Comparison of ENCODE assay signal across 20 cellular contexts in the genomic region with DNA sequence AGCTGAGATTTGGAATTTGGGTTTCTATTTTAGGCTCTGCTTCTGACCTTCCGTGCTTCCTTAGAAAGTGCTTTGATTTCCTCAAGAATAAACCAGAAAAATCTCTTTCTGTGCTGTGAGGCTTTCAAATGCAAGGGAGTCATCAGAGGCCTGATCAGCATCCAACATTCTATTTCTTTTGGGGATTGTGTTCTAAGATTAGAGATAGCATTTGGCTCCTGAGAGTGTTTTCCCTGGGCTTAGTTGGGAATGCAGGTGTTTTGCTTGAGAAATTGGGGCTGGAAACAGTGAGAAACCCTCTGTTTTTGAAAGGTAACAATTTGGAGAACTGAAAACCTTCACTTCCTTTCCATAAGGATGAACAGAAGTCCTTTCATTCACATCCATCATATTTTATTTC.
DNase-seq lines count a peak whose midpoint lies in the region; ATAC-seq and TF ChIP-seq lines count a peak whose summit lies in the region.
"Had no signal": no experiment of that assay in that cellular context is flagged by ENCODE, and none has a peak within 500 bp of the region (broad histone marks: within the 10 kb centered on the region; RNA-seq: fewer than 3 reads in every experiment).

No MANE protein-coding gene starts in this region.

- no peak overlapping the region for H2BK120ac ChIP-seq in mesendoderm (ENCODE audit: low read depth, low read length)

- H3K9ac ChIP-seq in mesendoderm (ENCODE audit: low read length), result no peak overlapping the region

- H3K27ac ChIP-seq in cardiac muscle cell (peak overlapping the region; percentile 91), angular gyrus (ENCODE audit: low read depth, low read length) (peak overlapping the region; percentile 62), mesendoderm (ENCODE audit: low read depth, low read length) (no peak overlapping the region)
- H3K27ac ChIP-seq: WERI-Rb-1 had no signal

- no peaks in the 10 kb centered on the region for H3K79me1 ChIP-seq in mesendoderm (ENCODE audit: low read length)

- H3K18ac ChIP-seq in mesendoderm (ENCODE audit: low read length), result no peak overlapping the region

- ATAC-seq in left cardiac atrium, result no peak
- ATAC-seq: natural killer cell; stimulated activated naive CD8-positive, alpha-beta T cell treated with anti-CD3 and anti-CD28 coated beads, Interleukin-15, amount 100 ng/mL, for 72 hours had no signal

- H3K4me1 ChIP-seq in cardiac muscle cell (ENCODE audit: low read depth), result peaks cover 66% of the 10 kb centered on the region
- peaks cover 16% of the 10 kb centered on the region for H3K4me1 ChIP-seq in mesendoderm (ENCODE audit: control insufficient read depth, low read depth, low read length)

- no peak overlapping the region for H3K4ac ChIP-seq in mesendoderm (ENCODE audit: low read depth, low read length)

- no peak overlapping the region for H2BK5ac ChIP-seq in mesendoderm (ENCODE audit: low read length)

- intact Hi-C loops in left cardiac atrium (cut with DNase I), result no loop called here

- H3K79me2 ChIP-seq in mesendoderm (ENCODE audit: control insufficient read depth, insufficient read depth, low read length), result no peaks in the 10 kb centered on the region

- H2AK5ac ChIP-seq in mesendoderm (ENCODE audit: low read length), result no peak overlapping the region

- WGBS in mesendoderm (ENCODE audit: extremely low coverage, insufficient coverage, low lambda C conversion rate), result no CpG with 5 or more reads among the region's 1 CpG

- H3K4me3 ChIP-seq in cardiac muscle cell (no peak overlapping the region), mesendoderm (ENCODE audit: low read length) (no peak overlapping the region)

- H3K9me3 ChIP-seq in cardiac muscle cell (ENCODE audit: low read depth), result no peaks in the 10 kb centered on the region

- no peak overlapping the region for H3K23ac ChIP-seq in mesendoderm (ENCODE audit: low read length)

- peak overlapping the region; percentile 27 for H2BK15ac ChIP-seq in mesendoderm (replicated peaks; ENCODE audit: low read depth)

- no peaks in the 10 kb centered on the region for H3K36me3 ChIP-seq in cardiac muscle cell
- no peaks in the 10 kb centered on the region for H3K36me3 ChIP-seq in mesendoderm (ENCODE audit: control insufficient read depth, insufficient read depth, low read length)
- H3K36me3 ChIP-seq: WERI-Rb-1 had no signal

- no peak overlapping the region for H3K56ac ChIP-seq in mesendoderm (ENCODE audit: low read length)

- no peaks in the 10 kb centered on the region for H3K27me3 ChIP-seq in cardiac muscle cell
- H3K27me3 ChIP-seq in mesendoderm (ENCODE audit: insufficient read depth, low read length, poor library complexity), result no peaks in the 10 kb centered on the region

- H4K8ac ChIP-seq in mesendoderm (ENCODE audit: low read depth, low read length), result peak overlapping the region; percentile 56

- DNase-seq in cardiac muscle cell (ENCODE audit: low read depth in 1 of 2, low spot score in 1 of 2), result no peak
- no peak for DNase-seq in left cardiac atrium
- no peak for DNase-seq in mesendoderm
- DNase-seq in superior temporal gyrus (ENCODE audit: extremely low spot score), result peak; percentile 71
- DNase-seq in HCEC 1CT, result no peak
- DNase-seq in C1 segment of cervical spinal cord (lab: John Stamatoyannopoulos, UW), result no peak
- DNase-seq in glomerular visceral epithelial cell (ENCODE audit: extremely low spot score), result no peak
- DNase-seq: activated CD4-positive, alpha-beta T cell treated with anti-CD3 and anti-CD28 coated beads, Interleukin-2, amount 50 U/mL, for 1 hour; activated naive CD4-positive, alpha-beta T cell treated with anti-CD3 and anti-CD28 coated beads, Interleukin-2, amount 50 U/mL, for 16 hours; amygdala; H9; midbrain; natural killer cell; NCI-H1048; OCI-M1; stimulated activated naive CD8-positive, alpha-beta T cell treated with anti-CD3 and anti-CD28 coated beads, Interleukin-15, amount 100 ng/mL, for 72 hours; T-helper 9 cell; trophoblast cell had no signal

- no peak overlapping the region for H4K5ac ChIP-seq in mesendoderm (ENCODE audit: low read length)

- no peak for TF ChIP-seq CTCF in cardiac muscle cell (IDR thresholded peaks at IDR 0.05; ENCODE audit: low read depth, low read length)

- H3K4me2 ChIP-seq in mesendoderm (ENCODE audit: low read length), result no peak overlapping the region
